1 cellular context compared by ENCODE assay signal in genomic region chr9:18939943-18940342, GRCh38.
A peak's percentile ranks its signal among the peaks of the same experiment; 100 is the strongest.
TF ChIP-seq lines count a peak whose summit lies in the region.

No MANE protein-coding gene starts in this region.

TF ChIP-seq in K562, 482 proteins besides CTCF, POLR2A, EP300 and RAD21 (continued from another document and continues in another):
- no peak for TF ChIP-seq ZBTB49 (CRISPR knock-in tag; IDR thresholded peaks at IDR 0.05; ENCODE audit: borderline replicate concordance)
- TF ChIP-seq RUNX1 (IDR thresholded peaks at IDR 0.05; ENCODE audit: low read depth), result no peak
- no peak for TF ChIP-seq CBFB (CRISPR knock-in tag; IDR thresholded peaks at IDR 0.05)
- no peak for TF ChIP-seq DNMT1 (IDR thresholded peaks at IDR 0.05)
- no peak for TF ChIP-seq ETV5 (CRISPR knock-in tag; IDR thresholded peaks at IDR 0.05; ENCODE audit: low read depth)
- no peak for TF ChIP-seq HMG20B (CRISPR knock-in tag; IDR thresholded peaks at IDR 0.05)
- peak; percentile 37; the same call in 1 of the 2 replicates for TF ChIP-seq TAL1 (IDR thresholded peaks at IDR 0.05)
- no peak for TF ChIP-seq GABPB2 (CRISPR knock-in tag; conservative IDR thresholded peaks at IDR 0.05)
- TF ChIP-seq HLTF (IDR thresholded peaks at IDR 0.05), result no peak
- no peak for TF ChIP-seq NR4A1 (CRISPR knock-in tag; IDR thresholded peaks at IDR 0.05)
- TF ChIP-seq NR4A1 (tag; IDR thresholded peaks at IDR 0.05), result no peak
- peak; percentile 62 for TF ChIP-seq TCF3 (CRISPR knock-in tag; IDR thresholded peaks at IDR 0.05)
- no peak for TF ChIP-seq ZKSCAN3 (CRISPR knock-in tag; IDR thresholded peaks at IDR 0.05)
- TF ChIP-seq BCLAF1 (IDR thresholded peaks at IDR 0.05; ENCODE audit: borderline replicate concordance in 1 of 2, control insufficient read depth in 1 of 2, low read depth in 2 of 2, low read length in 1 of 2), result no peak
- TF ChIP-seq ZNF695 (CRISPR knock-in tag; IDR thresholded peaks at IDR 0.05), result no peak
- TF ChIP-seq ZNF79 (CRISPR knock-in tag; IDR thresholded peaks at IDR 0.05; ENCODE audit: low read depth), result no peak
- TF ChIP-seq MAX (CRISPR knock-in tag; IDR thresholded peaks at IDR 0.05), result no peak
- no peak for TF ChIP-seq FOSL1 (tag; conservative IDR thresholded peaks at IDR 0.05)
- TF ChIP-seq TCF7L2 (IDR thresholded peaks at IDR 0.05; ENCODE audit: low read depth, low read length), result no peak
- TF ChIP-seq IRF9 (tag; IDR thresholded peaks at IDR 0.05), result no peak
- no peak for TF ChIP-seq ZNF518B (CRISPR knock-in tag; IDR thresholded peaks at IDR 0.05)
- TF ChIP-seq TEAD2 (tag; IDR thresholded peaks at IDR 0.05), result no peak
- no peak for TF ChIP-seq STAT5A (IDR thresholded peaks at IDR 0.05; ENCODE audit: borderline replicate concordance, low read length)
- TF ChIP-seq BACH1 (tag; IDR thresholded peaks at IDR 0.05), result no peak
- TF ChIP-seq FOXP1 (CRISPR knock-in tag; IDR thresholded peaks at IDR 0.05), result no peak
- no peak for TF ChIP-seq ZNF407 (IDR thresholded peaks at IDR 0.05; ENCODE audit: low read depth)
- no peak for TF ChIP-seq IRF1 (CRISPR knock-in tag; IDR thresholded peaks at IDR 0.05; ENCODE audit: borderline replicate concordance)
